In genomic region chr5:93342563-93343061, GRCh38 we compare ENCODE assay signal across 10 cellular contexts.
A peak's percentile ranks its signal among the peaks of the same experiment; 100 is the strongest.
DNase-seq lines count a peak whose midpoint lies in the region; ATAC-seq and TF ChIP-seq lines count a peak whose summit lies in the region.
"Had no signal": no experiment of that assay in that cellular context is flagged by ENCODE, and none has a peak within 500 bp of the region (broad histone marks: within the 10 kb centered on the region; RNA-seq: fewer than 3 reads in every experiment).

No MANE protein-coding gene starts in this region.

- H3K36me3 Mint-ChIP-seq in osteocyte (ENCODE audit: unreplicated experiment) (peaks cover under 1% of the 10 kb centered on the region), endothelial cell (ENCODE audit: low read depth, unreplicated experiment) (no peaks in the 10 kb centered on the region)
- no peaks in the 10 kb centered on the region for H3K36me3 Mint-ChIP-seq in T-helper 2 cell treated with Interferon-gamma antibody and Interleukin-4, amounts not matched to agents 5 μg/mL and 100 μg/mL, for 36 hours (ENCODE audit: low read depth)
- no peaks in the 10 kb centered on the region for H3K36me3 Mint-ChIP-seq in CD4-positive, alpha-beta T cell (ENCODE audit: low read depth)
- H3K36me3 Mint-ChIP-seq: T-cell had no signal

- H3K27ac ChIP-seq in CD4-positive, alpha-beta T cell (ENCODE audit: low read depth, low read length), result no peak overlapping the region

- H3K9me3 Mint-ChIP-seq in osteocyte (ENCODE audit: unreplicated experiment) (no peaks in the 10 kb centered on the region), endothelial cell (ENCODE audit: unreplicated experiment) (no peaks in the 10 kb centered on the region)
- peaks cover 12% of the 10 kb centered on the region for H3K9me3 Mint-ChIP-seq in T-helper 2 cell treated with Interferon-gamma antibody and Interleukin-4, amounts not matched to agents 5 μg/mL and 100 μg/mL, for 36 hours
- no peaks in the 10 kb centered on the region for H3K9me3 Mint-ChIP-seq in CD4-positive, alpha-beta T cell

- ATAC-seq in GM19025 (IDR thresholded peaks at IDR 0.05; ENCODE audit: low read depth, unreplicated experiment) (peak; percentile 71), GM21786 (IDR thresholded peaks at IDR 0.05; ENCODE audit: unreplicated experiment) (peak; percentile 69)
- no peak for ATAC-seq in CD4-positive, alpha-beta T cell (ENCODE audit: poor library complexity)
- ATAC-seq: T-cell had no signal

- POLR2A ChIA-PET in CD4-positive, alpha-beta T cell (lab: Charles Lee), result no interaction called here

- H3K27ac Mint-ChIP-seq in osteocyte (ENCODE audit: unreplicated experiment) (peak overlapping the region; percentile 58), endothelial cell (ENCODE audit: unreplicated experiment) (no peak overlapping the region)
- no peak overlapping the region for H3K27ac Mint-ChIP-seq in T-helper 2 cell treated with Interferon-gamma antibody and Interleukin-4, amounts not matched to agents 5 μg/mL and 100 μg/mL, for 36 hours
- no peak overlapping the region for H3K27ac Mint-ChIP-seq in CD4-positive, alpha-beta T cell
- H3K27ac Mint-ChIP-seq: T-cell had no signal

- peak; percentile 90 for DNase-seq in LHCN-M2 (ENCODE audit: low read depth)
- DNase-seq in osteocyte (ENCODE audit: extremely low spot score, unreplicated experiment), result no peak
- no peak for DNase-seq in T-helper 2 cell treated with Interferon-gamma antibody and Interleukin-4, amounts not matched to agents 5 μg/mL and 100 μg/mL, for 36 hours (ENCODE audit: low spot score)
- no peak for DNase-seq in endothelial cell (ENCODE audit: low spot score)
- DNase-seq in CD4-positive, alpha-beta T cell, result no peak
- DNase-seq: activated T-cell treated with anti-CD3 and anti-CD28 coated beads, Interleukin-2, amount 50 U/mL, for 48 hours; NCI-H1436; T-cell had no signal

- H3K4me1 Mint-ChIP-seq in osteocyte (ENCODE audit: unreplicated experiment) (peaks cover 10% of the 10 kb centered on the region), endothelial cell (ENCODE audit: unreplicated experiment) (no peaks in the 10 kb centered on the region)
- no peaks in the 10 kb centered on the region for H3K4me1 Mint-ChIP-seq in T-helper 2 cell treated with Interferon-gamma antibody and Interleukin-4, amounts not matched to agents 5 μg/mL and 100 μg/mL, for 36 hours (ENCODE audit: low read depth)
- H3K4me1 Mint-ChIP-seq in CD4-positive, alpha-beta T cell (ENCODE audit: low read depth), result no peaks in the 10 kb centered on the region
- H3K4me1 Mint-ChIP-seq: T-cell had no signal

- H3K27me3 Mint-ChIP-seq in osteocyte (ENCODE audit: unreplicated experiment), result no peaks in the 10 kb centered on the region
- no peaks in the 10 kb centered on the region for H3K27me3 Mint-ChIP-seq in T-helper 2 cell treated with Interferon-gamma antibody and Interleukin-4, amounts not matched to agents 5 μg/mL and 100 μg/mL, for 36 hours (ENCODE audit: low read depth)
- no peaks in the 10 kb centered on the region for H3K27me3 Mint-ChIP-seq in endothelial cell (ENCODE audit: unreplicated experiment)
- H3K27me3 Mint-ChIP-seq in CD4-positive, alpha-beta T cell, result no peaks in the 10 kb centered on the region
- H3K27me3 Mint-ChIP-seq: T-cell had no signal

- CTCF ChIA-PET in CD4-positive, alpha-beta T cell (lab: Charles Lee), result no interaction called here

- no peaks in the 10 kb centered on the region for H3K9me3 ChIP-seq in CD4-positive, alpha-beta T cell (ENCODE audit: control insufficient read depth, low read length)

- H3K4me3 Mint-ChIP-seq in osteocyte (ENCODE audit: unreplicated experiment), result no peak overlapping the region
- no peak overlapping the region for H3K4me3 Mint-ChIP-seq in T-helper 2 cell treated with Interferon-gamma antibody and Interleukin-4, amounts not matched to agents 5 μg/mL and 100 μg/mL, for 36 hours
- H3K4me3 Mint-ChIP-seq in endothelial cell (ENCODE audit: unreplicated experiment), result no peak overlapping the region
- no peak overlapping the region for H3K4me3 Mint-ChIP-seq in CD4-positive, alpha-beta T cell
- H3K4me3 Mint-ChIP-seq: T-cell had no signal

- TF ChIP-seq CTCF in osteocyte (IDR thresholded peaks at IDR 0.05) (no peak), endothelial cell (IDR thresholded peaks at IDR 0.05; ENCODE audit: unreplicated experiment) (no peak)
- TF ChIP-seq CTCF in CD4-positive, alpha-beta T cell (IDR thresholded peaks at IDR 0.05), result no peak

- no peaks in the 10 kb centered on the region for H3K27me3 ChIP-seq in CD4-positive, alpha-beta T cell (ENCODE audit: control insufficient read depth, insufficient read depth, low read length)

- intact Hi-C loops in CD4-positive, alpha-beta T cell (cut with DNase I, micrococcal nuclease), result no loop called here
